14 cellular contexts compared by ENCODE assay signal in the genomic region with DNA sequence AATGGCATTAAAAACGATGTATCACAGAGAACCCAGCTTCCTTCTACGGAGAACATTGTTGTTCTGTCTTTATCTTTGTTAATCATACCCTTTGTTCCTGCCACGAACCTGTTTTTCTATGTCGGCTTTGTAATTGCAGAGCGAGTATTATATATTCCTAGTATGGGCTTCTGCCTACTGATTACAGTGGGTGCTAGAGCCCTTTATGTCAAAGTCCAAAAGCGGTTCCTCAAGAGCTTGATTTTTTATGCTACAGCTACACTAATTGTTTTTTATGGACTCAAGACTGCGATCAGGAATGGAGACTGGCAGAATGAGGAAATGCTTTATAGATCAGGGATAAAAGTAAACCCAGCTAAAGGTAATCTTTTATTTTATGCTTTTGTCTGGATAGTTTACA.
A peak's percentile ranks its signal among the peaks of the same experiment; 100 is the strongest.
DNase-seq lines count a peak whose midpoint lies in the region; ATAC-seq and TF ChIP-seq lines count a peak whose summit lies in the region.
"Had no signal": no experiment of that assay in that cellular context is flagged by ENCODE, and none has a peak within 500 bp of the region (broad histone marks: within the 10 kb centered on the region; RNA-seq: fewer than 3 reads in every experiment).

No MANE protein-coding gene starts in this region.

- H3K9me3 ChIP-seq in mucosa of descending colon = no peaks in the 10 kb centered on the region
- H3K9me3 ChIP-seq in stomach = no peaks in the 10 kb centered on the region
- H3K9me3 ChIP-seq: BLaER1 treated with 17β-estradiol and CSF1 and Interleukin-3, amounts not matched to agents 10 nM and 100 nM had no signal

- H3K27me3 ChIP-seq in foreskin keratinocyte = no peaks in the 10 kb centered on the region
- no peaks in the 10 kb centered on the region for H3K27me3 ChIP-seq in stomach
- H3K27me3 ChIP-seq: BLaER1 treated with 17β-estradiol and CSF1 and Interleukin-3, amounts not matched to agents 10 nM and 100 nM had no signal

- no peak for TF ChIP-seq POLR2A in stomach (IDR thresholded peaks at IDR 0.05)

- peak; percentile 8 for ATAC-seq in foreskin keratinocyte
- ATAC-seq in mucosa of descending colon = peak; percentile 93
- ATAC-seq in left ventricle myocardium superior = no peak
- ATAC-seq: GM12878 had no signal

- intact Hi-C loops in mucosa of descending colon (cut with DNase I, micrococcal nuclease) = loop anchor here in 1 of 2 donors (10.0 kb wide), 1 partner anchor 211 kb away; a partner anchor contains a TSS
- intact Hi-C loops in stomach (cut with DNase I; ENCODE audit: low total_unique reads) = no loop called here
- intact Hi-C loops in left ventricle myocardium superior (cut with micrococcal nuclease) = no loop called here

- H3K4me1 ChIP-seq in foreskin keratinocyte (peaks cover 9% of the 10 kb centered on the region), mucosa of descending colon (ENCODE audit: low read depth) (no peaks in the 10 kb centered on the region), stomach (peaks cover 4 to 25% (median 18%) of the 10 kb centered on the region in 4 donors)

- 31 to 66% (median 42%) methylated on average over 7 of the region's 7 CpGs for WGBS in stomach, 5 donors

- no peak for TF ChIP-seq EP300 in stomach (IDR thresholded peaks at IDR 0.05)

- DNase-seq in foreskin keratinocyte = no peak
- DNase-seq in mucosa of descending colon = peak in 1 of 3 donors; percentile 46
- no peak for DNase-seq in stomach
- no peak for DNase-seq in NCI-H2196 treated with DMSO at 0.1 percent for 48 hours (lab: John Stamatoyannopoulos, UW; ENCODE audit: unreplicated experiment)
- no peak for DNase-seq in left ventricle myocardium superior
- DNase-seq in stimulated activated naive CD4-positive, alpha-beta T cell treated with Interleukin-2 at 50 U/mL for 16 hours (lab: John Stamatoyannopoulos, UW) = no peak
- no peak for DNase-seq in DMS53 (lab: John Stamatoyannopoulos, UW)
- DNase-seq: CD4-positive, CD25-positive, alpha-beta regulatory T cell; GOT3; H9 had no signal

- no peaks in the 10 kb centered on the region for H3K36me3 ChIP-seq in mucosa of descending colon (ENCODE audit: low read depth)
- H3K36me3 ChIP-seq in stomach = no peaks in the 10 kb centered on the region
- H3K36me3 ChIP-seq: BLaER1 treated with 17β-estradiol and CSF1 and Interleukin-3, amounts not matched to agents 10 nM and 100 nM had no signal

- H3K4me3 ChIP-seq in mucosa of descending colon = no peak overlapping the region
- no peak overlapping the region for H3K4me3 ChIP-seq in stomach
- H3K4me3 ChIP-seq: BLaER1 treated with 17β-estradiol and CSF1 and Interleukin-3, amounts not matched to agents 10 nM and 100 nM; GM12878 had no signal

- TF ChIP-seq CTCF in foreskin keratinocyte (conservative IDR thresholded peaks at IDR 0.05) (no peak), mucosa of descending colon (IDR thresholded peaks at IDR 0.05) (no peak), stomach (IDR thresholded peaks at IDR 0.05) (no peak)

- H3K27ac ChIP-seq in angular gyrus (ENCODE audit: low read depth, low read length) = peak overlapping the region; percentile 34
- no peak overlapping the region for H3K27ac ChIP-seq in foreskin keratinocyte
- peak overlapping the region in 4 of 5 donors; percentile 27 to 64 (median 48) for H3K27ac ChIP-seq in stomach
- H3K27ac ChIP-seq: BLaER1 treated with 17β-estradiol and CSF1 and Interleukin-3, amounts not matched to agents 10 nM and 100 nM; HL-60 had no signal
